ENCODE assay signal across 1 cellular context in the genomic region with DNA sequence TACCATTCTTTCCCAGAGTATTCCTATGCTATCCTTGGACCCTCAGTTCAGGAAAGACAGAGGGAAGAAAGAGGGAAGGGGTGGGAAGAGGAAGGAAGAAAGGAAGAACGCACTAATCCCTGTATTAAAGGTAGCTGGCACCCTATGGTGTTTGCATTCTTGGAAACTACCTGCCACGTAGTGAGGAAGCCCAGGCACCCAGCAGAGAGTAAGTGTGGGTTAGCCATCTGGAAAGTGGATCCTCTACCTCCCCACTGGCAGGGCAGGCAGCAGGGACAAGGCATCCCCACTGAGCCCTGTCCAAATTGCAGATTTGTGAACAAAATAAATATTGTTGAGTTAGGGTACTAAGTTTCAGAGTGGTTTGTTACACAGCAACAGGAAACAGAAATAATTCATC.
TF ChIP-seq lines count a peak whose summit lies in the region.

No MANE protein-coding gene starts in this region.

TF ChIP-seq in HepG2, 621 proteins besides CTCF, POLR2A, EP300 and RAD21:
- TF ChIP-seq ZNF224 (CRISPR knock-in tag; IDR thresholded peaks at IDR 0.05) (no peak), ZNF501 (CRISPR knock-in tag; IDR thresholded peaks at IDR 0.05) (no peak)
- TF ChIP-seq, protein P1, sequence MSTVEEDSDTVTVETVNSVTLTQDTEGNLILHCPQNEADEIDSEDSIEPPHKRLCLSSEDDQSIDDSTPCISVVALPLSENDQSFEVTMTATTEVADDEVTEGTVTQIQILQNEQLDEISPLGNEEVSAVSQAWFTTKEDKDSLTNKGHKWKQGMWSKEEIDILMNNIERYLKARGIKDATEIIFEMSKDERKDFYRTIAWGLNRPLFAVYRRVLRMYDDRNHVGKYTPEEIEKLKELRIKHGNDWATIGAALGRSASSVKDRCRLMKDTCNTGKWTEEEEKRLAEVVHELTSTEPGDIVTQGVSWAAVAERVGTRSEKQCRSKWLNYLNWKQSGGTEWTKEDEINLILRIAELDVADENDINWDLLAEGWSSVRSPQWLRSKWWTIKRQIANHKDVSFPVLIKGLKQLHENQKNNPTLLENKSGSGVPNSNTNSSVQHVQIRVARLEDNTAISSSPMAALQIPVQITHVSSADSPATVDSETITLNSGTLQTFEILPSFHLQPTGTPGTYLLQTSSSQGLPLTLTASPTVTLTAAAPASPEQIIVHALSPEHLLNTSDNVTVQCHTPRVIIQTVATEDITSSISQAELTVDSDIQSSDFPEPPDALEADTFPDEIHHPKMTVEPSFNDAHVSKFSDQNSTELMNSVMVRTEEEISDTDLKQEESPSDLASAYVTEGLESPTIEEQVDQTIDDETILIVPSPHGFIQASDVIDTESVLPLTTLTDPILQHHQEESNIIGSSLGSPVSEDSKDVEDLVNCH (CRISPR knock-in tag; IDR thresholded peaks at IDR 0.05): no peak
